8 cellular contexts compared by ENCODE assay signal in genomic region chr15:84980196-84981053, GRCh38. TPM values are rescaled to one million over a fixed set of nuclear protein-coding genes. Genes with fewer than 3 reads are reported as not detected.
DNase-seq lines count a peak whose midpoint lies in the region; ATAC-seq, FAIRE-seq and TF ChIP-seq lines count a peak whose summit lies in the region.

No MANE protein-coding gene starts in this region.

- TF ChIP-seq POLR2A in GM12892 (IDR thresholded peaks at IDR 0.05; ENCODE audit: low read depth, low read length), result peak; percentile 65
- TF ChIP-seq POLR2A in prostate gland (IDR thresholded peaks at IDR 0.05), result peak; percentile 57

- H3K4me1 ChIP-seq in left ventricle myocardium inferior (peaks cover 68% of the 10 kb centered on the region), prostate gland (replicated peaks) (no peaks in the 10 kb centered on the region)

- intact Hi-C loops in left ventricle myocardium inferior (cut with micrococcal nuclease), result no loop called here
- intact Hi-C loops in prostate gland (cut with DNase I), result no loop called here

- peak overlapping the region; percentile 97 for H3K27ac ChIP-seq in left ventricle myocardium inferior (replicated peaks)
- peak overlapping the region; percentile 95 to 96 for H3K27ac ChIP-seq in prostate gland

- WGBS in prostate gland, result under 1% methylated on average over 60 of the region's 66 CpGs

- H3K27me3 ChIP-seq in left ventricle myocardium inferior (ENCODE audit: low read depth), result no peaks in the 10 kb centered on the region
- H3K27me3 ChIP-seq in prostate gland (replicated peaks; ENCODE audit: insufficient read depth), result no peaks in the 10 kb centered on the region

- H3K36me3 ChIP-seq in left ventricle myocardium inferior, result no peaks in the 10 kb centered on the region
- H3K36me3 ChIP-seq in prostate gland, result no peaks in the 10 kb centered on the region

- peak overlapping the region; percentile 87 for H3K4me3 ChIP-seq in left ventricle myocardium inferior
- peak overlapping the region; percentile 86 to 96 for H3K4me3 ChIP-seq in prostate gland

- H3K9me3 ChIP-seq in left ventricle myocardium inferior (replicated peaks), result no peaks in the 10 kb centered on the region
- no peaks in the 10 kb centered on the region for H3K9me3 ChIP-seq in prostate gland

- DNase-seq in GM12892 (ENCODE audit: insufficient read length) (peak; percentile 81), NCI-H1105 (lab: John Stamatoyannopoulos, UW) (peak; percentile 61), T follicular helper cell (ENCODE audit: low read depth) (peak; percentile 84), amniotic epithelial cell (ENCODE audit: low read depth) (peak; percentile 85), left ventricle myocardium inferior (peak; percentile 87), prostate gland (ENCODE audit: low spot score) (peak; percentile 76), ureter (ENCODE audit: low spot score) (peak; percentile 82)

- ATAC-seq in HG02678 (IDR thresholded peaks at IDR 0.05; ENCODE audit: unreplicated experiment), result peak; percentile 45

- peak; percentile 51 for FAIRE-seq in GM12892 (lab: Jason Lieb, UNC)

- TF ChIP-seq CTCF in left ventricle myocardium inferior (IDR thresholded peaks at IDR 0.05; ENCODE audit: borderline replicate concordance) (no peak), prostate gland (IDR thresholded peaks at IDR 0.05) (peak in 1 of 4 experiments; percentile 21)

RNA-seq across cellular contexts. Expression of gene PDE8A, which starts 1.2 kb away (rescaled TPM):
- polyA plus RNA-seq in GM12892 (2012; ENCODE audit: missing spikeins), result 24.2 TPM
- total RNA-seq in left ventricle myocardium inferior (17.8 TPM), prostate gland (10 to 100 TPM; 28.3 to 52.7 TPM), ureter (67.4 TPM)

Comparison
In these comparisons a context has a peak if more than half of its experiments do, and no peak if none do; other contexts are left out.
1. Peak in every context shown above with its lines: DNase-seq, ATAC-seq, H3K4me3 ChIP-seq and H3K27ac ChIP-seq.